Comparison of ENCODE assay signal across 8 cellular contexts in genomic region chr19:33302175-33302973, GRCh38. TPM values are rescaled to one million over a fixed set of nuclear protein-coding genes. Genes with fewer than 3 reads are reported as not detected.
A peak's percentile ranks its signal among the peaks of the same experiment; 100 is the strongest.
DNase-seq lines count a peak whose midpoint lies in the region; ATAC-seq, FAIRE-seq and TF ChIP-seq lines count a peak whose summit lies in the region.

Gene CEBPA, minus strand, starts transcription at chr19:33302534. Its CDS starts 120 bp downstream, at chr19:33302414.

- no peaks in the 10 kb centered on the region; the same call in 1 of the 2 replicates for H3K36me3 ChIP-seq in Panc1 (ENCODE audit: control insufficient read depth, insufficient read depth, low read length)
- no peaks in the 10 kb centered on the region for H3K36me3 ChIP-seq in neuron (ENCODE audit: insufficient read depth, low read length)
- H3K36me3 ChIP-seq in testis (ENCODE audit: low read depth, missing control alignments): no peaks in the 10 kb centered on the region

- H3K4me3 ChIP-seq in Panc1 (ENCODE audit: low read depth in 2 of 2, low read length in 2 of 2): peak within 1 kb of the TSS; percentile 51 to 71
- peak within 1 kb of the TSS; percentile 62 for H3K4me3 ChIP-seq in neuron (ENCODE audit: low read length)
- peak within 1 kb of the TSS; percentile 48 to 75 for H3K4me3 ChIP-seq in testis

- DNase-seq in COLO829 (ENCODE audit: low spot score) (peak; percentile 35), HTR-8/SVneo (ENCODE audit: insufficient read length, low spot score) (peak; percentile 90), Panc1 (ENCODE audit: low read depth, low spot score) (no peak), activated gamma-delta T cell treated with Interleukin-2 at 50 U/mL for 16 hours (peak; percentile 46), frontal cortex (ENCODE audit: low spot score in 2 of 2) (peak; percentile 88 to 89), testis (peak; percentile 81)

- WGBS in testis, 2 donors: 0% methylated on average over 1 to 52 of the region's 111 CpGs

- ATAC-seq in GM19468 (IDR thresholded peaks at IDR 0.05; ENCODE audit: extremely low read depth, unreplicated experiment): peak; percentile 61
- peak; percentile 92 for ATAC-seq in Panc1

- CTCF ChIA-PET in Panc1 (lab: Charles Lee): interaction anchor here (0.7 kb wide), 1 partner anchor 55 kb away, joined by 4 read pairs; no protein-coding TSS in a partner anchor

- in situ Hi-C loops in Panc1 (cut with HindIII; ENCODE audit: low pct_unique_long_range_greater_than_20kb, low sequenced_read_pairs): no loop called here

- POLR2A ChIA-PET in Panc1 (lab: Charles Lee): no interaction called here

- intact Hi-C loops in Panc1 (cut with micrococcal nuclease; ENCODE audit: unreplicated experiment): no loop called here
- intact Hi-C loops in testis (cut with DNase I; ENCODE audit: low total_unique reads): no loop called here

- H3K27ac ChIP-seq in Panc1 (ENCODE audit: low read length) (peak within 1 kb of the TSS; percentile 40; the same call in 1 of the 2 replicates), testis (peak within 1 kb of the TSS; percentile 65 to 78)

- H2AFZ ChIP-seq in neuron (ENCODE audit: low read depth, low read length): peak within 1 kb of the TSS; percentile 90

- peak; percentile 12 for TF ChIP-seq POLR2A in testis (IDR thresholded peaks at IDR 0.05)

- peak; percentile 96 for TF ChIP-seq CTCF in Panc1 (IDR thresholded peaks at IDR 0.05)
- TF ChIP-seq CTCF in testis (IDR thresholded peaks at IDR 0.05): peak; percentile 29 to 74 (median 30)

- FAIRE-seq in HTR-8/SVneo (lab: Jason Lieb, UNC) (peak; percentile 94), frontal cortex (lab: Jason Lieb, UNC) (no peak)

- H3K4me1 ChIP-seq in Panc1 (ENCODE audit: control insufficient read depth, insufficient read depth, low read length) (peaks cover 18% of the 10 kb centered on the region), neuron (ENCODE audit: insufficient read depth, low read length) (peaks cover 9% of the 10 kb centered on the region), testis (peaks cover 8% of the 10 kb centered on the region)

- no peaks in the 10 kb centered on the region for H3K9me3 ChIP-seq in Panc1 (ENCODE audit: control insufficient read depth, insufficient read depth, low read depth, low read length)
- H3K9me3 ChIP-seq in neuron (ENCODE audit: low read length): peaks cover 5% of the 10 kb centered on the region
- H3K9me3 ChIP-seq in testis: no peaks in the 10 kb centered on the region

- no TSS peak for BruUV-seq in Panc1 (replicated peaks; lab: Mats Ljungman, UMichigan)

- peaks cover 5% of the 10 kb centered on the region; the same call in 1 of the 2 replicates for H3K27me3 ChIP-seq in Panc1 (ENCODE audit: control insufficient read depth, insufficient read depth, low read length)
- peaks cover 43% of the 10 kb centered on the region for H3K27me3 ChIP-seq in neuron (ENCODE audit: insufficient read depth, low read length)
- no peaks in the 10 kb centered on the region for H3K27me3 ChIP-seq in testis

RNA-seq across cellular contexts. Expression of gene CEBPA, which starts in this region (rescaled TPM):
- total RNA-seq in Panc1 (2021; ENCODE audit: unreplicated experiment) (1.6 TPM), frontal cortex (1.6 TPM), testis (1 to 10 TPM; 3.5 to 5.0 TPM)
- polyA plus RNA-seq in Panc1 (2012; ENCODE audit: insufficient read length): 1.4 TPM
- polyA plus RNA-seq in testis (ENCODE audit: insufficient read depth, low read depth, low replicate concordance): 4.7 TPM
